18 cellular contexts compared by ENCODE assay signal in genomic region chr12:121505513-121505912, GRCh38.
DNase-seq lines count a peak whose midpoint lies in the region; ATAC-seq and TF ChIP-seq lines count a peak whose summit lies in the region.
"Had no signal": no experiment of that assay in that cellular context is flagged by ENCODE, and none has a peak within 500 bp of the region (broad histone marks: within the 10 kb centered on the region; RNA-seq: fewer than 3 reads in every experiment).

No MANE protein-coding gene starts in this region.

- H3K36me3 ChIP-seq in upper lobe of right lung, result peaks cover 23% of the 10 kb centered on the region
- H3K36me3 ChIP-seq: uterus had no signal

- peak overlapping the region; percentile 16 for H3K27ac Mint-ChIP-seq in activated CD8-positive, alpha-beta T cell treated with anti-CD3 and anti-CD28 coated beads, Interleukin-2, amount 10 ng/mL, durations not matched to agents 7 days and 5 days
- H3K27ac Mint-ChIP-seq in immature natural killer cell, result peak overlapping the region in 3 of 6 donors; percentile 4 to 56 (median 48)

- no peaks in the 10 kb centered on the region for H3K4me1 ChIP-seq in upper lobe of right lung

- no peak for TF ChIP-seq CTCF in upper lobe of right lung (IDR thresholded peaks at IDR 0.05)

- ATAC-seq in activated CD8-positive, alpha-beta T cell treated with anti-CD3 and anti-CD28 coated beads, Interleukin-2, amount 10 ng/mL, durations not matched to agents 7 days and 5 days, result no peak
- ATAC-seq in HG02610 (IDR thresholded peaks at IDR 0.05; ENCODE audit: unreplicated experiment) (no peak), upper lobe of right lung (no peak)
- ATAC-seq: left cardiac atrium, right cardiac atrium had no signal

- H3K4me1 Mint-ChIP-seq in activated CD8-positive, alpha-beta T cell treated with anti-CD3 and anti-CD28 coated beads, Interleukin-2, amount 10 ng/mL, durations not matched to agents 7 days and 5 days (ENCODE audit: low read depth), result peaks cover 2% of the 10 kb centered on the region
- H3K4me1 Mint-ChIP-seq in immature natural killer cell, result peaks cover 9 to 15% of the 10 kb centered on the region in 2 donors

- H3K27me3 Mint-ChIP-seq in activated CD8-positive, alpha-beta T cell treated with anti-CD3 and anti-CD28 coated beads, Interleukin-2, amount 10 ng/mL, durations not matched to agents 7 days and 5 days (ENCODE audit: low read depth), result no peaks in the 10 kb centered on the region
- peaks cover 0 to 5% (median 5%) of the 10 kb centered on the region in 3 donors for H3K27me3 Mint-ChIP-seq in immature natural killer cell (ENCODE audit: low read depth in 3 of 3)

- H3K27me3 ChIP-seq in upper lobe of right lung, result no peaks in the 10 kb centered on the region
- H3K27me3 ChIP-seq: stomach, uterus had no signal

- no peaks in the 10 kb centered on the region for H3K9me3 Mint-ChIP-seq in activated CD8-positive, alpha-beta T cell treated with anti-CD3 and anti-CD28 coated beads, Interleukin-2, amount 10 ng/mL, durations not matched to agents 7 days and 5 days (ENCODE audit: insufficient read depth)
- H3K9me3 Mint-ChIP-seq in immature natural killer cell, result no peaks in the 10 kb centered on the region

- no peak overlapping the region for H3K4me3 ChIP-seq in upper lobe of right lung
- H3K4me3 ChIP-seq: stomach, uterus had no signal

- DNase-seq in AG08396 (ENCODE audit: low spot score) (peak; percentile 47), EL (peak; percentile 35), hepatic stellate cell (ENCODE audit: low spot score) (peak; percentile 63), substantia nigra (lab: John Stamatoyannopoulos, UW) (no peak), immature natural killer cell (no peak), upper lobe of right lung (no peak)
- no peak for DNase-seq in activated CD8-positive, alpha-beta T cell treated with anti-CD3 and anti-CD28 coated beads, Interleukin-2, amount 10 ng/mL, durations not matched to agents 7 days and 5 days
- DNase-seq: Calu3; caudate nucleus; effector CD8-positive, alpha-beta T cell; GDM1; left cardiac atrium; NCI-H2081; NCI-H526; right cardiac atrium; stomach; uterus had no signal

- H3K27ac ChIP-seq in substantia nigra (ENCODE audit: low read depth, low read length, poor library complexity, severe bottlenecking) (no peak overlapping the region), upper lobe of right lung (no peak overlapping the region)
- H3K27ac ChIP-seq: stomach, uterus had no signal

- H3K9me3 ChIP-seq in upper lobe of right lung, result no peaks in the 10 kb centered on the region
- H3K9me3 ChIP-seq: stomach, uterus had no signal

- intact Hi-C loops in upper lobe of right lung (cut with DNase I), result no loop called here

- H3K4me3 Mint-ChIP-seq in activated CD8-positive, alpha-beta T cell treated with anti-CD3 and anti-CD28 coated beads, Interleukin-2, amount 10 ng/mL, durations not matched to agents 7 days and 5 days, result no peak overlapping the region
- H3K4me3 Mint-ChIP-seq in immature natural killer cell, result no peak overlapping the region

- POLR2A ChIA-PET in activated CD8-positive, alpha-beta T cell treated with anti-CD3 and anti-CD28 coated beads, Interleukin-2, amount 10 ng/mL, durations not matched to agents 7 days and 5 days (lab: Charles Lee), result no interaction called here

- H3K36me3 Mint-ChIP-seq in activated CD8-positive, alpha-beta T cell treated with anti-CD3 and anti-CD28 coated beads, Interleukin-2, amount 10 ng/mL, durations not matched to agents 7 days and 5 days (ENCODE audit: low read depth), result peaks cover 14% of the 10 kb centered on the region
- peaks cover 0 to 18% (median 0%) of the 10 kb centered on the region in 3 donors for H3K36me3 Mint-ChIP-seq in immature natural killer cell

- CTCF ChIA-PET in activated CD8-positive, alpha-beta T cell treated with anti-CD3 and anti-CD28 coated beads, Interleukin-2, amount 10 ng/mL, durations not matched to agents 7 days and 5 days (lab: Charles Lee), result interaction anchor here (1.2 kb wide), 1 partner anchor 163 kb away, joined by 5 read pairs; no protein-coding TSS in a partner anchor

Comparison
In these comparisons a context has a peak if more than half of its experiments do, and no peak if none do; other contexts are left out.
1. DNase-seq: peak in AG08396 (single experiment), EL (single experiment) and hepatic stellate cell (single experiment); none in activated CD8-positive, alpha-beta T cell treated with anti-CD3 and anti-CD28 coated beads, Interleukin-2, amount 10 ng/mL, durations not matched to agents 7 days and 5 days (single experiment), substantia nigra (0 of 49), immature natural killer cell (0 of 3) and upper lobe of right lung (single experiment).